Comparison of ENCODE assay signal across 12 cellular contexts in genomic region chr6:5082487-5083306, GRCh38. TPM values are rescaled to one million over a fixed set of nuclear protein-coding genes. Genes with fewer than 3 reads are reported as not detected.
DNase-seq lines count a peak whose midpoint lies in the region; ATAC-seq and TF ChIP-seq lines count a peak whose summit lies in the region.
"Had no signal": no experiment of that assay in that cellular context is flagged by ENCODE, and none has a peak within 500 bp of the region (broad histone marks: within the 10 kb centered on the region; RNA-seq: fewer than 3 reads in every experiment).

No MANE protein-coding gene starts in this region.

- H3K79me2 ChIP-seq in OCI-LY7 (ENCODE audit: insufficient read depth, low read depth, low read length), result no peaks in the 10 kb centered on the region

- H3K4me3 ChIP-seq in AG04449 (ENCODE audit: low read depth, low read length) (no peak overlapping the region), HEK293 (ENCODE audit: low read depth, low read length) (no peak overlapping the region), adrenal gland (no peak overlapping the region), kidney epithelial cell (ENCODE audit: low read depth, low read length) (no peak overlapping the region), OCI-LY7 (ENCODE audit: low read depth, low read length, poor library complexity, severe bottlenecking) (no peak overlapping the region)
- H3K4me3 ChIP-seq: body of pancreas, Peyer's patch had no signal

- WGBS in adrenal gland, 4 donors, result 45 to 58% (median 57%) methylated on average over 9 to 12 of the region's 12 CpGs

- TF ChIP-seq CTCF in AG04449 (IDR thresholded peaks at IDR 0.05; ENCODE audit: insufficient read depth, low read length, missing control alignments), result no peak
- TF ChIP-seq CTCF in HEK293 (tag by site-specific recombination; IDR thresholded peaks at IDR 0.05), result no peak
- no peak for TF ChIP-seq CTCF in adrenal gland (IDR thresholded peaks at IDR 0.05)
- TF ChIP-seq CTCF in kidney epithelial cell (IDR thresholded peaks at IDR 0.05; ENCODE audit: insufficient read depth, low read length, poor library complexity, severe bottlenecking), result no peak
- TF ChIP-seq CTCF in OCI-LY7 (conservative IDR thresholded peaks at IDR 0.05; ENCODE audit: low read length), result no peak

- H3K9me2 ChIP-seq in OCI-LY7 (ENCODE audit: insufficient read depth, low read length), result no peaks in the 10 kb centered on the region

- H4K20me1 ChIP-seq in OCI-LY7 (ENCODE audit: insufficient read depth, low read length), result no peaks in the 10 kb centered on the region

- POLR2A ChIA-PET in AG04449 (lab: Yijun Ruan, JAX), result interaction anchor here (0.6 kb wide), 1 partner anchor 309 kb away, joined by 5 read pairs; no protein-coding TSS in a partner anchor
- POLR2A ChIA-PET in HEK293 (lab: Yijun Ruan, JAX), result interaction anchor here (0.6 kb wide), 2 partner anchors 25 to 1044 kb away, joined by 3 to 4 read pairs; no protein-coding TSS in a partner anchor
- POLR2A ChIA-PET in OCI-LY7 (lab: Charles Lee), result no interaction called here

- DNase-seq in AG04449 (ENCODE audit: low read depth, low spot score), result peak; percentile 28
- DNase-seq in adrenal gland, result peak; percentile 84 to 94 (median 92)
- DNase-seq in kidney epithelial cell (ENCODE audit: low read depth), result peak; percentile 76
- DNase-seq in DMS114 treated with DMSO at 0.1 percent for 48 hours (lab: John Stamatoyannopoulos, UW; ENCODE audit: unreplicated experiment), result no peak
- no peak for DNase-seq in OCI-LY7 (ENCODE audit: low spot score)
- DNase-seq in NCI-H146 treated with DMSO at 0.1 percent for 48 hours (lab: John Stamatoyannopoulos, UW; ENCODE audit: unreplicated experiment), result no peak
- DNase-seq: activated CD4-positive, alpha-beta memory T cell treated with anti-CD3 and anti-CD28 coated beads for 36 hours; body of pancreas; Peyer's patch; stimulated activated naive CD4-positive, alpha-beta T cell treated with Interleukin-2 at 50 U/mL for 16 hours had no signal

- H3K4me2 ChIP-seq in OCI-LY7 (ENCODE audit: low read length), result no peak overlapping the region

- no peak overlapping the region for H3K27ac ChIP-seq in HEK293 (ENCODE audit: extremely low read depth, low read depth, low read length)
- H3K27ac ChIP-seq in adrenal gland, result peak overlapping the region; percentile 41 to 98 (median 89)
- H3K27ac ChIP-seq in OCI-LY7 (ENCODE audit: low read depth, low read length, poor library complexity, severe bottlenecking), result no peak overlapping the region
- H3K27ac ChIP-seq: body of pancreas, Peyer's patch had no signal

- no peak overlapping the region for H2AFZ ChIP-seq in OCI-LY7 (ENCODE audit: low read length)

- no peaks in the 10 kb centered on the region for H3K9me3 ChIP-seq in HEK293 (ENCODE audit: control insufficient read depth, insufficient read depth, low read depth, low read length)
- no peaks in the 10 kb centered on the region for H3K9me3 ChIP-seq in adrenal gland (replicated peaks in 1 of 3)
- no peaks in the 10 kb centered on the region for H3K9me3 ChIP-seq in OCI-LY7 (ENCODE audit: low read length)
- H3K9me3 ChIP-seq: body of pancreas, Peyer's patch had no signal

- TF ChIP-seq POLR2A in adrenal gland (IDR thresholded peaks at IDR 0.05), result peak in 1 of 2 donors; percentile 74

- H3K4me1 ChIP-seq in HEK293 (ENCODE audit: control insufficient read depth, insufficient read depth, low read length), result no peaks in the 10 kb centered on the region
- H3K4me1 ChIP-seq in adrenal gland (replicated peaks in 1 of 2), result peaks cover 26 to 46% of the 10 kb centered on the region in 2 donors
- H3K4me1 ChIP-seq in OCI-LY7 (ENCODE audit: insufficient read depth, low read length, poor library complexity, severe bottlenecking), result no peaks in the 10 kb centered on the region

- intact Hi-C loops in adrenal gland (cut with DNase I) (no loop called here), OCI-LY7 (cut with micrococcal nuclease; ENCODE audit: unreplicated experiment) (no loop called here)

- CTCF ChIA-PET in AG04449 (lab: Yijun Ruan, JAX) (interaction anchor here (0.8 to 2.3 kb wide), 8 partner anchors 8 to 61 kb away, joined by 3 to 13 read pairs (median 3); no protein-coding TSS in a partner anchor), HEK293 (lab: Yijun Ruan, JAX) (interaction anchor here (0.6 to 1.2 kb wide), 5 partner anchors 25 to 800 kb away, joined by 3 to 4 read pairs (median 3); no protein-coding TSS in a partner anchor), OCI-LY7 (lab: Charles Lee; ENCODE audit: unreplicated experiment) (no interaction called here)

- H3K27me3 ChIP-seq in adrenal gland (no peaks in the 10 kb centered on the region), kidney epithelial cell (ENCODE audit: control insufficient read depth, insufficient read depth, low read length) (peaks cover 9% of the 10 kb centered on the region)
- H3K27me3 ChIP-seq: body of pancreas, Peyer's patch had no signal

- ATAC-seq in GM21619 (IDR thresholded peaks at IDR 0.05; ENCODE audit: unreplicated experiment), result no peak
- ATAC-seq: body of pancreas had no signal

- no TSS peak for BruUV-seq in OCI-LY7 (replicated peaks; lab: Mats Ljungman, UMichigan)

- H3K36me3 ChIP-seq in HEK293 (ENCODE audit: control insufficient read depth in 2 of 2, insufficient read depth in 1 of 2, low read length in 2 of 2) (no peaks in the 10 kb centered on the region), adrenal gland (replicated peaks in 1 of 2) (no peaks in the 10 kb centered on the region), kidney epithelial cell (ENCODE audit: control insufficient read depth, insufficient read depth, low read length) (no peaks in the 10 kb centered on the region), OCI-LY7 (ENCODE audit: insufficient read depth, low read length) (no peaks in the 10 kb centered on the region)
- H3K36me3 ChIP-seq: Peyer's patch had no signal

TF ChIP-seq in HEK293, 187 proteins besides CTCF, POLR2A, EP300 and RAD21:
- TF ChIP-seq HOXD13 (CRISPR knock-in tag; IDR thresholded peaks at IDR 0.05; ENCODE audit: borderline replicate concordance) (0 out of 2 replicates have a peak, but pooled peaks have one; percentile 29), ZXDB (tag by site-specific recombination; IDR thresholded peaks at IDR 0.05) (no peak)

RNA-seq across cellular contexts. Expression of gene PPP1R3G, which starts 2.4 kb away (rescaled TPM):
- total RNA-seq in adrenal gland, result 10 to 100 TPM in 5 of 8 donors, 1 to 10 TPM in 3; 2.3 to 17.1 (median 14.2) TPM
- 1 to 10 TPM; 1.2 to 2.1 (median 1.6) TPM for polyA plus RNA-seq in adrenal gland
- 0.96 and 2.1 TPM in 2 replicates for total RNA-seq in kidney epithelial cell
- 0.10 and 0.13 TPM in 2 replicates for total RNA-seq in OCI-LY7 (2014; rRNA removed; shearing (Covaris generic))
- 0.10 TPM in 1 of 2 replicates, not detected in the other for total RNA-seq in OCI-LY7 (2022)
- total RNA-seq: activated CD4-positive, alpha-beta memory T cell treated with anti-CD3 and anti-CD28 coated beads for 36 hours had no signal

Comparison
In these comparisons a context has a peak if more than half of its experiments do, and no peak if none do; other contexts are left out.
1. DNase-seq: peak in AG04449 (single experiment), adrenal gland (7 of 7) and kidney epithelial cell (single experiment); none in DMS114 treated with DMSO at 0.1 percent for 48 hours (single experiment), OCI-LY7 (single experiment) and NCI-H146 treated with DMSO at 0.1 percent for 48 hours (single experiment).
2. H3K27ac ChIP-seq: peak in adrenal gland (5 of 5); none in HEK293 (single experiment) and OCI-LY7 (single experiment).